11 cellular contexts compared by ENCODE assay signal in genomic region chrX:40245411-40246140, GRCh38.
DNase-seq lines count a peak whose midpoint lies in the region; TF ChIP-seq lines count a peak whose summit lies in the region.
"Had no signal": no experiment of that assay in that cellular context is flagged by ENCODE, and none has a peak within 500 bp of the region (broad histone marks: within the 10 kb centered on the region; RNA-seq: fewer than 3 reads in every experiment).

No MANE protein-coding gene starts in this region.

- peak overlapping the region; percentile 4 for H3K4me3 Mint-ChIP-seq in osteocyte (ENCODE audit: unreplicated experiment)
- no peak overlapping the region for H3K4me3 Mint-ChIP-seq in endodermal cell
- H3K4me3 Mint-ChIP-seq: dendritic cell treated with granulocyte-macrophage colony-stimulating factor and Interleukin-4, amounts not matched to agents 40 ng/mL and 50 ng/mL, for 4 days had no signal

- no peak overlapping the region for H3K9ac ChIP-seq in endodermal cell (ENCODE audit: extremely low read depth, low read length, poor library complexity, severe bottlenecking)
- H3K9ac ChIP-seq: parathyroid adenoma had no signal

- no peaks in the 10 kb centered on the region for H3K36me3 Mint-ChIP-seq in osteocyte (ENCODE audit: unreplicated experiment)
- no peaks in the 10 kb centered on the region for H3K36me3 Mint-ChIP-seq in endodermal cell (ENCODE audit: low read depth)

- peak; percentile 28 for TF ChIP-seq CTCF in osteocyte (IDR thresholded peaks at IDR 0.05)
- no peak for TF ChIP-seq CTCF in endodermal cell (conservative IDR thresholded peaks at IDR 0.05)

- no peak overlapping the region for H3K27ac ChIP-seq in endodermal cell (ENCODE audit: low read depth, low read length)
- H3K27ac ChIP-seq: parathyroid adenoma had no signal

- H3K27ac Mint-ChIP-seq in osteocyte (ENCODE audit: unreplicated experiment) (peak overlapping the region; percentile 28), endodermal cell (no peak overlapping the region)
- H3K27ac Mint-ChIP-seq: dendritic cell treated with granulocyte-macrophage colony-stimulating factor and Interleukin-4, amounts not matched to agents 40 ng/mL and 50 ng/mL, for 4 days had no signal

- no peaks in the 10 kb centered on the region for H3K27me3 ChIP-seq in endodermal cell (ENCODE audit: control insufficient read depth, insufficient read depth, low read length, poor library complexity, severe bottlenecking)

- H3K9me3 Mint-ChIP-seq in osteocyte (ENCODE audit: unreplicated experiment) (no peaks in the 10 kb centered on the region), endodermal cell (peaks cover 11% of the 10 kb centered on the region)
- H3K9me3 Mint-ChIP-seq: dendritic cell treated with granulocyte-macrophage colony-stimulating factor and Interleukin-4, amounts not matched to agents 40 ng/mL and 50 ng/mL, for 4 days had no signal

- H3K27me3 Mint-ChIP-seq in osteocyte (ENCODE audit: unreplicated experiment) (no peaks in the 10 kb centered on the region), endodermal cell (ENCODE audit: insufficient read depth) (peaks cover 2% of the 10 kb centered on the region)

- DNase-seq in G401 (ENCODE audit: low spot score) (peak; percentile 41), NCI-H2227 treated with DMSO at 0.1 percent for 48 hours (lab: John Stamatoyannopoulos, UW) (peak; percentile 34), fibroblast of peridontal ligament (ENCODE audit: extremely low read depth) (peak; percentile 33), osteocyte (ENCODE audit: extremely low spot score, unreplicated experiment) (no peak), iPS-NIHi11 (ENCODE audit: low spot score) (no peak), head of caudate nucleus (no peak), NCI-H82 treated with DMSO at 0.1 percent for 48 hours (lab: John Stamatoyannopoulos, UW; ENCODE audit: unreplicated experiment) (no peak), endodermal cell (no peak)
- DNase-seq: Karpas-422 had no signal

- no peak overlapping the region for H3K4me3 ChIP-seq in endodermal cell (ENCODE audit: low read length)

- 72 to 86% methylated on average over 5 to 12 of the region's 14 CpGs for WGBS in endodermal cell (ENCODE audit: insufficient coverage in 1 of 2, insufficient read length in 1 of 2), 2 experiments

- in situ Hi-C loops in G401 (cut with HindIII; ENCODE audit: low sequenced_read_pairs), result no loop called here

- intact Hi-C loops in head of caudate nucleus (cut with DNase I), result no loop called here

- H3K4me1 Mint-ChIP-seq in osteocyte (ENCODE audit: unreplicated experiment) (peaks cover 9% of the 10 kb centered on the region), endodermal cell (peaks cover 10% of the 10 kb centered on the region)

- no peaks in the 10 kb centered on the region for H3K36me3 ChIP-seq in endodermal cell (ENCODE audit: control insufficient read depth, insufficient read depth, low read length)

- H3K9me3 ChIP-seq in endodermal cell (ENCODE audit: control insufficient read depth, low read length), result no peaks in the 10 kb centered on the region

- no peaks in the 10 kb centered on the region for H3K4me1 ChIP-seq in endodermal cell (ENCODE audit: control insufficient read depth, insufficient read depth, low read length)

Comparison
In these comparisons a context has a peak if more than half of its experiments do, and no peak if none do; other contexts are left out.
1. DNase-seq: peak in G401 (single experiment), NCI-H2227 treated with DMSO at 0.1 percent for 48 hours (single experiment) and fibroblast of peridontal ligament (single experiment); none in osteocyte (single experiment), iPS-NIHi11 (single experiment), head of caudate nucleus (0 of 42), NCI-H82 treated with DMSO at 0.1 percent for 48 hours (single experiment) and endodermal cell (single experiment).